9 cellular contexts compared by ENCODE assay signal in the genomic region with DNA sequence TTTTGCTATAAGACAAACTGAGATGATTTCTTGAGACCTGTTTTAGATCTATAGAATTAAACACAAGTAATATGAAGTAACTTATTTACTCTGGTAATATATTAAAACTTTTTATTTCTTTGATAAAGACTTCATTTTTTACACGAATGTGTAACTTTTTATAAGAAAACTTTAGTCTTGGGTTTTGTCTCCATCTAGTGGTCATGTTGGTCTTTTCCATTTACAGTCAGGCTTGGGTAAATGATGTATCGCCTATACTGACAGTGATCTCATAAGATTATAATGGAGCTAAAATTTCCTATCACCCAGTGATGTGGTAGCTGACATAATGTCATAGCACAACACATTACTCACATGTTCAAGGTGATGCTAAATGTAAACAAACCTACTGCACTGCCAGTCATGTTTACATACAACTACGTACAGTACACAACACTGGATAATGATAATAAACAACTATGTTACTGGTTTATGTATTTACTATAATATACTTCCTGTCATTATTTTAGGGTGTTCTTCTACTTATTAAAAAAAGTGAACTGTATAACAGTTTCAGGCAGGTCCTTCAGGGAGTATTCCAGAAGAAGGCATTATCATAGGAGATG. TPM values are rescaled to one million over a fixed set of nuclear protein-coding genes. Genes with fewer than 3 reads are reported as not detected.
A peak's percentile ranks its signal among the peaks of the same experiment; 100 is the strongest.
DNase-seq lines count a peak whose midpoint lies in the region; ATAC-seq and TF ChIP-seq lines count a peak whose summit lies in the region.
"Had no signal": no experiment of that assay in that cellular context is flagged by ENCODE, and none has a peak within 500 bp of the region (broad histone marks: within the 10 kb centered on the region; RNA-seq: fewer than 3 reads in every experiment).

No MANE protein-coding gene starts in this region.

- no peak overlapping the region for H3K4me3 ChIP-seq in right lobe of liver

- H3K4me1 ChIP-seq in right lobe of liver: no peaks in the 10 kb centered on the region

- peaks cover 6% of the 10 kb centered on the region; the same call in 1 of the 2 replicates for H3K4me1 Mint-ChIP-seq in HFFc6 (ENCODE audit: low read depth)

- ATAC-seq in right lobe of liver (peak; percentile 49 to 74 (median 64)), HG02970 (IDR thresholded peaks at IDR 0.05; ENCODE audit: low FRiP score, unreplicated experiment) (no peak)

- in situ Hi-C loops in T47D (cut with HindIII; ENCODE audit: low pct_unique_long_range_greater_than_20kb, low sequenced_read_pairs): no loop called here

- H3K27me3 ChIP-seq in right lobe of liver: no peaks in the 10 kb centered on the region

- peak; percentile 93 for TF ChIP-seq CTCF in HFFc6 (IDR thresholded peaks at IDR 0.05)
- peak; percentile 61 to 82 (median 73) for TF ChIP-seq CTCF in right lobe of liver (IDR thresholded peaks at IDR 0.05)

- WGBS in right lobe of liver (ENCODE audit: insufficient coverage, low coverage, low lambda C conversion rate, missing lambda C conversion rate): 12% methylated on average over 3 of the region's 3 CpGs

- H3K27ac Mint-ChIP-seq in HFFc6: no peak overlapping the region

- no peaks in the 10 kb centered on the region for H3K36me3 Mint-ChIP-seq in HFFc6 (ENCODE audit: low read depth)

- intact Hi-C loops in right lobe of liver (cut with DNase I): no loop called here

- peaks cover 0 to 14% (median 0%) of the 10 kb centered on the region in 4 donors for H3K36me3 ChIP-seq in right lobe of liver

- H3K27me3 Mint-ChIP-seq in HFFc6 (ENCODE audit: insufficient read depth): peaks cover 4% of the 10 kb centered on the region

- peak; percentile 39 to 42 for DNase-seq in NCI-H2081 (lab: John Stamatoyannopoulos, UW)
- no peak for DNase-seq in NCI-H2081 treated with DMSO at 0.1 percent for 48 hours (lab: John Stamatoyannopoulos, UW)
- DNase-seq in HFFc6: peak; percentile 58
- peak; percentile 65 for DNase-seq in NCI-H69 (lab: John Stamatoyannopoulos, UW)
- peak; percentile 33 to 69 for DNase-seq in T47D (ENCODE audit: low read depth in 1 of 2, low spot score in 1 of 2)
- no peak for DNase-seq in right lobe of liver
- no peak for DNase-seq in stimulated activated naive CD4-positive, alpha-beta T cell treated with Interleukin-2 at 50 U/mL for 16 hours (lab: John Stamatoyannopoulos, UW)
- DNase-seq: activated T-cell treated with anti-CD3 and anti-CD28 coated beads, Interleukin-2, amount 50 U/mL, for 4 hours had no signal

- H3K9me3 ChIP-seq in right lobe of liver: no peaks in the 10 kb centered on the region

- no peak overlapping the region for H3K4me3 Mint-ChIP-seq in HFFc6
- H3K4me3 Mint-ChIP-seq: activated T-cell treated with anti-CD3 and anti-CD28 coated beads, Interleukin-2, amount 50 U/mL, for 4 hours had no signal

- TF ChIP-seq POLR2A in right lobe of liver (IDR thresholded peaks at IDR 0.05): no peak

- H3K27ac ChIP-seq in right lobe of liver: no peak overlapping the region

- no peaks in the 10 kb centered on the region for H3K9me3 Mint-ChIP-seq in HFFc6
- H3K9me3 Mint-ChIP-seq: activated T-cell treated with anti-CD3 and anti-CD28 coated beads, Interleukin-2, amount 50 U/mL, for 4 hours had no signal

RNA-seq across cellular contexts. Expression of a gene that starts 7.5 kb away (rescaled TPM):
- total RNA-seq in HFFc6 (2021; fragmentation: NEBNext Ultra II Directional; extraction: Animal tissue kit (Norgen Biotek cat#: 25700)): not detected
- 1 to 10 TPM in 1 of 6 experiments, under 1 TPM in 1, not detected in 4; 0.40 to 1.7 TPM for total RNA-seq in right lobe of liver
- total RNA-seq: activated T-cell treated with anti-CD3 and anti-CD28 coated beads, Interleukin-2, amount 50 U/mL, for 4 hours had no signal

RNA-seq across cellular contexts. Expression of a gene that starts 11.0 kb away (rescaled TPM):
- total RNA-seq in HFFc6 (2021; fragmentation: NEBNext Ultra II Directional; extraction: Animal tissue kit (Norgen Biotek cat#: 25700)): 1 to 10 TPM; 7.2 to 8.7 (median 7.9) TPM
- 1 to 10 TPM; 4.4 to 6.6 (median 5.1) TPM for total RNA-seq in right lobe of liver

RNA-seq across cellular contexts. Expression of a gene that starts 11.1 kb away (rescaled TPM):
- total RNA-seq in HFFc6 (2021; fragmentation: NEBNext Ultra II Directional; extraction: Animal tissue kit (Norgen Biotek cat#: 25700)): 10 to 100 TPM; 12.2 to 17.2 (median 15.7) TPM
- 1 to 10 TPM; 4.5 to 7.7 (median 5.0) TPM for total RNA-seq in right lobe of liver

RNA-seq across cellular contexts. Expression of a gene that starts 38.9 kb away (rescaled TPM):
- 1 to 10 TPM in 4 of 6 experiments, under 1 TPM in 2; 0.85 to 3.3 (median 3.0) TPM for total RNA-seq in HFFc6 (2021; fragmentation: NEBNext Ultra II Directional; extraction: Animal tissue kit (Norgen Biotek cat#: 25700))
- total RNA-seq in right lobe of liver: 1 to 10 TPM in 5 of 6 experiments, under 1 TPM in 1; 0.90 to 3.1 (median 2.0) TPM

Comparison
In these comparisons a context has a peak if more than half of its experiments do, and no peak if none do; other contexts are left out.
1. DNase-seq: peak in NCI-H2081 (2 of 2), HFFc6 (single experiment), NCI-H69 (single experiment) and T47D (2 of 2); none in NCI-H2081 treated with DMSO at 0.1 percent for 48 hours (single experiment), right lobe of liver (0 of 3) and stimulated activated naive CD4-positive, alpha-beta T cell treated with Interleukin-2 at 50 U/mL for 16 hours (single experiment).